In the genomic region with DNA sequence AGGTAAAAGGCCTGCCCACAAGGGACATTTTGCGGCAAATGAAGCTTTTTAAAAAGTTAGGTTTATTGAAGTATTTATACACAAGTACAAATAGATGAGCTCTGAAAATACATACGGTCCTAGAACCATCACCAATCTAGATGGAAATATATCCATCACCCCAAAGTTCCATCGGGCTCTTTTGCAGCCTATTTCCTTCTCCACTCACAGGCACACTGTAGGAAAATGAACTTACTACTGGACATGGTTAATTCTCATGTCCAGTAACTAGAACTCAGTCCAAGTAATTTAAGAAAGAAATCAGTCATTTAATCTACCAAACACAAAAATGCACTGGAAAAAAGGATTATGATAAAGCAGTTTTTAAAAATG, we compare ENCODE assay signal across 8 cellular contexts. TPM values are rescaled to one million over a fixed set of nuclear protein-coding genes. Genes with fewer than 3 reads are reported as not detected.
DNase-seq lines count a peak whose midpoint lies in the region; ATAC-seq, FAIRE-seq and TF ChIP-seq lines count a peak whose summit lies in the region.

No MANE protein-coding gene starts in this region.

- no peak for TF ChIP-seq POLR2A in A549 (IDR thresholded peaks at IDR 0.05; ENCODE audit: low read length)
- TF ChIP-seq POLR2A in breast epithelium (IDR thresholded peaks at IDR 0.05), result no peak

- peak overlapping the region; percentile 98 for H3K9ac ChIP-seq in mucosa of rectum (ENCODE audit: low read depth in 1 of 2, low read length in 2 of 2)

- POLR2A ChIA-PET in A549 (lab: Yijun Ruan, JAX), result no interaction called here

- no peak for TF ChIP-seq RAD21 in A549 (conservative IDR thresholded peaks at IDR 0.05 in 1 of 2, IDR thresholded peaks at IDR 0.05 in 1 of 2)

- no peak for TF ChIP-seq EP300 in A549 (IDR thresholded peaks at IDR 0.05)

- no peak for FAIRE-seq in A549 (lab: Jason Lieb, UNC)

- peak overlapping the region; percentile 84 for H3K4me2 ChIP-seq in A549

- peak overlapping the region; percentile 65 for H3K4me3 ChIP-seq in A549
- H3K4me3 ChIP-seq in HL-60 (replicated peaks; ENCODE audit: insufficient read depth, low read length), result peak overlapping the region; percentile 75
- H3K4me3 ChIP-seq in breast epithelium, result peak overlapping the region; percentile 79 to 92 (median 87)
- peak overlapping the region; percentile 89 to 96 for H3K4me3 ChIP-seq in mucosa of rectum (ENCODE audit: low read length in 2 of 2)

- H3K9me3 ChIP-seq in A549 (no peaks in the 10 kb centered on the region), breast epithelium (no peaks in the 10 kb centered on the region), mucosa of rectum (ENCODE audit: control insufficient read depth in 2 of 2, low read length in 2 of 2) (no peaks in the 10 kb centered on the region)

- H3K27me3 ChIP-seq in HL-60 (ENCODE audit: insufficient read depth, poor library complexity, severe bottlenecking) (no peaks in the 10 kb centered on the region), breast epithelium (no peaks in the 10 kb centered on the region), mucosa of rectum (ENCODE audit: control insufficient read depth in 2 of 2, insufficient read depth in 2 of 2, low read length in 2 of 2) (no peaks in the 10 kb centered on the region)

- DNase-seq in A549 (ENCODE audit: low read depth in 1 of 2, low spot score in 1 of 2), result no peak
- no peak for DNase-seq in HL-60 (ENCODE audit: low read depth in 1 of 2, low spot score in 1 of 2)
- no peak for DNase-seq in breast epithelium (ENCODE audit: low spot score in 2 of 2)
- no peak for DNase-seq in NCI-H1694 treated with DMSO at 0.1 percent for 48 hours (lab: John Stamatoyannopoulos, UW)

- ATAC-seq in A549 (no peak), GM18517 (IDR thresholded peaks at IDR 0.05; ENCODE audit: unreplicated experiment) (no peak), GM18873 (IDR thresholded peaks at IDR 0.05; ENCODE audit: low FRiP score, unreplicated experiment) (no peak), GM21447 (IDR thresholded peaks at IDR 0.05; ENCODE audit: unreplicated experiment) (no peak)

- H3K36me3 ChIP-seq in breast epithelium (no peaks in the 10 kb centered on the region), mucosa of rectum (ENCODE audit: control insufficient read depth in 2 of 2, insufficient read depth in 2 of 2, low read length in 2 of 2) (peaks cover 16 to 34% of the 10 kb centered on the region in 2 donors)

- WGBS in A549 (ENCODE audit: missing lambda C conversion rate), result 37% methylated on average over 3 of the region's 3 CpGs

- intact Hi-C loops in breast epithelium (cut with DNase I; ENCODE audit: low total_unique reads), result no loop called here

- CTCF ChIA-PET in A549 (lab: Yijun Ruan, JAX), result interaction anchor here (1.5 kb wide), 1 partner anchor 12 kb away, joined by 4 read pairs; no protein-coding TSS in a partner anchor

- TF ChIP-seq CTCF in A549 (IDR thresholded peaks at IDR 0.05), result no peak
- TF ChIP-seq CTCF in HL-60 (IDR thresholded peaks at IDR 0.05; ENCODE audit: insufficient read depth, low read length), result no peak
- no peak for TF ChIP-seq CTCF in breast epithelium (IDR thresholded peaks at IDR 0.05)

- H3K27ac ChIP-seq in A549, result peak overlapping the region; percentile 86 to 88
- H3K27ac ChIP-seq in HL-60 (replicated peaks), result peak overlapping the region; percentile 83
- H3K27ac ChIP-seq in breast epithelium, result peak overlapping the region; percentile 96 to 97
- H3K27ac ChIP-seq in mucosa of rectum (ENCODE audit: low read depth in 2 of 2, low read length in 2 of 2), result peak overlapping the region; percentile 99

- peaks cover 35% of the 10 kb centered on the region for H3K4me1 ChIP-seq in A549
- peaks cover 0 to 5% of the 10 kb centered on the region in 2 donors for H3K4me1 ChIP-seq in breast epithelium
- peaks cover 12 to 23% of the 10 kb centered on the region in 2 donors for H3K4me1 ChIP-seq in mucosa of rectum (ENCODE audit: control insufficient read depth in 2 of 2, insufficient read depth in 2 of 2, low read length in 2 of 2)

TF ChIP-seq in A549, 52 proteins besides CTCF, POLR2A, EP300 and RAD21:
- TF ChIP-seq HEYL (CRISPR knock-in tag; IDR thresholded peaks at IDR 0.05) (no peak), FOSB (CRISPR knock-in tag; IDR thresholded peaks at IDR 0.05) (no peak), NR3C1 (IDR thresholded peaks at IDR 0.05) (no peak)

RNA-seq across cellular contexts. Expression of gene TMEM230, which starts 0.7 kb away (rescaled TPM):
- 276 and 284 TPM in 2 replicates for polyA plus RNA-seq in A549 (2011; rRNA removed)
- 99.5 and 123 TPM in 2 replicates for polyA plus RNA-seq in A549 (2012; cell fraction: cytosol; rRNA removed)
- polyA plus RNA-seq in A549 (2012; cell fraction: nucleus; rRNA removed), result 27.3 and 47.4 TPM in 2 replicates
- 99.9 to 106 TPM (median 105 TPM) in 3 replicates for polyA plus RNA-seq in A549 (2017; fragmentation: RNase III; extraction: RNeasy Plus Mini Kit Qiagen cat#74134 plus additional on column Dnase treatment)
- 67.7 and 90.9 TPM in 2 replicates for polyA minus RNA-seq in A549 (2011; rRNA and poly(A)+ RNA removed)
- total RNA-seq in breast epithelium, result 100 to 1,000 TPM in 1 of 3 donors, 10 to 100 TPM in 2; 79.6 to 107 (median 88.0) TPM

RNA-seq across cellular contexts. Expression of gene PCNA, which starts 6.2 kb away (rescaled TPM):
- polyA plus RNA-seq in A549 (2011; rRNA removed) (388 and 450 TPM in 2 replicates), A549 (2017; fragmentation: RNase III; extraction: RNeasy Plus Mini Kit Qiagen cat#74134 plus additional on column Dnase treatment) (431 to 445 TPM (median 440 TPM) in 3 replicates)
- 552 and 561 TPM in 2 replicates for polyA plus RNA-seq in A549 (2012; cell fraction: cytosol; rRNA removed)
- polyA plus RNA-seq in A549 (2012; cell fraction: nucleus; rRNA removed), result 882 and 940 TPM in 2 replicates
- polyA minus RNA-seq in A549 (2011; rRNA and poly(A)+ RNA removed), result 260 and 279 TPM in 2 replicates
- 10 to 100 TPM; 32.3 to 62.9 (median 55.4) TPM for total RNA-seq in breast epithelium

RNA-seq across cellular contexts. Expression of gene CDS2, which starts 13.2 kb away (rescaled TPM):
- polyA plus RNA-seq in A549 (2011; rRNA removed) (106 and 128 TPM in 2 replicates), A549 (2017; fragmentation: RNase III; extraction: RNeasy Plus Mini Kit Qiagen cat#74134 plus additional on column Dnase treatment) (34.0 to 44.0 TPM (median 37.4 TPM) in 3 replicates)
- polyA plus RNA-seq in A549 (2012; cell fraction: cytosol; rRNA removed), result 26.2 and 34.1 TPM in 2 replicates
- 13.9 and 27.4 TPM in 2 replicates for polyA plus RNA-seq in A549 (2012; cell fraction: nucleus; rRNA removed)
- 100 TPM in 2 replicates for polyA minus RNA-seq in A549 (2011; rRNA and poly(A)+ RNA removed)
- total RNA-seq in breast epithelium, result 10 to 100 TPM; 29.2 to 42.9 (median 37.6) TPM
